24 cellular contexts compared by ENCODE assay signal in the genomic region with DNA sequence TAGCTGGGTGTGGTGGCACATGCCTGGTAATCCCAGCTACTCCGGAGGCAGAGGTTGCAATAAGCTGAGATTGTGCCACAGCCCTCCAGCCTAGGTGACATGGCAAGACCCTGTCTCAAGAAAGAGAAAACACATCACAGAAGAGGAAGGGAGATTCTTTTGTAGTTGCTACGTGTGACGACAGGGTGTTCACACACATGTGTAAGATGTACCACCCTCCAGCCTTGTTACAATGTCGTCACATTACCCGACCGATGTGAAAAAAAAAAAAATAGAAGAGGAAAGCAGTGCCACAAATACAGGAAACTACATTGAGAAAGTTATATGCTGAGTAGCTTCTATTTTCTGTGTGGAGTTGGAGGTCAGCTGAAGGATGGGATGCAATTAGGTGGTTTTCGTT. TPM values are rescaled to one million over a fixed set of nuclear protein-coding genes. Genes with fewer than 3 reads are reported as not detected.
A peak's percentile ranks its signal among the peaks of the same experiment; 100 is the strongest.
DNase-seq lines count a peak whose midpoint lies in the region; ATAC-seq, FAIRE-seq and TF ChIP-seq lines count a peak whose summit lies in the region.
"Had no signal": no experiment of that assay in that cellular context is flagged by ENCODE, and none has a peak within 500 bp of the region (broad histone marks: within the 10 kb centered on the region; RNA-seq: fewer than 3 reads in every experiment).

No MANE protein-coding gene starts in this region.

- H3K4me3 ChIP-seq in endothelial cell of umbilical vein (replicated peaks in 1 of 3; ENCODE audit: insufficient read depth in 1 of 3, low read depth in 1 of 3, low read length in 3 of 3), result no peak overlapping the region
- no peak overlapping the region for H3K4me3 ChIP-seq in spleen
- no peak overlapping the region for H3K4me3 ChIP-seq in neuronal stem cell (ENCODE audit: low read length in 2 of 2)
- H3K4me3 ChIP-seq: esophagus squamous epithelium, neural progenitor cell, prostate gland had no signal

- no TSS peak for BruUV-seq in endothelial cell of umbilical vein (replicated peaks; lab: Mats Ljungman, UMichigan)

- H3K27ac ChIP-seq in endothelial cell of umbilical vein (ENCODE audit: insufficient read depth, low read depth, low read length), result no peak overlapping the region
- H3K27ac ChIP-seq in spleen, result peak overlapping the region in 5 of 8 donors; percentile 9 to 65 (median 47)
- no peak overlapping the region for H3K27ac ChIP-seq in neuronal stem cell (replicated peaks; ENCODE audit: low read length)
- H3K27ac ChIP-seq: esophagus squamous epithelium, neural progenitor cell, prostate gland had no signal

- no peak for ATAC-seq in activated naive CD8-positive, alpha-beta T cell treated with anti-CD3 and anti-CD28 coated beads, Interleukin-2, amount 50 U/mL, for 24 hours
- ATAC-seq in GM18498 (IDR thresholded peaks at IDR 0.05; ENCODE audit: unreplicated experiment), result no peak
- ATAC-seq: left ventricle myocardium superior had no signal

- H3K36me3 Mint-ChIP-seq in activated naive CD8-positive, alpha-beta T cell, result peaks cover 15% of the 10 kb centered on the region
- H3K36me3 Mint-ChIP-seq in activated naive CD8-positive, alpha-beta T cell treated with anti-CD3 and anti-CD28 coated beads, Interleukin-2, amount 50 U/mL, for 24 hours (ENCODE audit: low read depth), result peaks cover 42% of the 10 kb centered on the region

- dilution Hi-C loops in endothelial cell of umbilical vein (cut with MboI; ENCODE audit: extremely low pct_ligation_motif_present, low sequenced_read_pairs), result no loop called here

- H3K14ac ChIP-seq in neuronal stem cell (ENCODE audit: low read length), result no peak overlapping the region

- H3K27me3 ChIP-seq in endothelial cell of umbilical vein (ENCODE audit: control insufficient read depth in 2 of 2, insufficient read depth in 2 of 2, low read length in 2 of 2) (no peaks in the 10 kb centered on the region), spleen (replicated peaks in 1 of 7) (no peaks in the 10 kb centered on the region), neuronal stem cell (ENCODE audit: control insufficient read depth in 3 of 3, insufficient read depth in 3 of 3, low read depth in 1 of 3, low read length in 3 of 3) (no peaks in the 10 kb centered on the region)
- H3K27me3 ChIP-seq: esophagus squamous epithelium, neural progenitor cell had no signal

- no peaks in the 10 kb centered on the region for H3K9me1 ChIP-seq in endothelial cell of umbilical vein (replicated peaks; ENCODE audit: control insufficient read depth, extremely low read depth, insufficient read depth, low read length)

- no peak overlapping the region for H2AFZ ChIP-seq in endothelial cell of umbilical vein (ENCODE audit: low read depth, low read length)
- no peak overlapping the region for H2AFZ ChIP-seq in neuronal stem cell (ENCODE audit: low read length)
- H2AFZ ChIP-seq: neural progenitor cell had no signal

- H3K36me3 ChIP-seq in endothelial cell of umbilical vein (ENCODE audit: control insufficient read depth in 2 of 2, extremely low read depth in 1 of 2, insufficient read depth in 2 of 2, low read length in 2 of 2) (peaks cover 0 to 2% of the 10 kb centered on the region in 2 experiments), spleen (peaks cover 0 to 61% (median 8%) of the 10 kb centered on the region in 6 donors), neuronal stem cell (replicated peaks in 1 of 2; ENCODE audit: control insufficient read depth in 2 of 2, insufficient read depth in 2 of 2, low read length in 2 of 2) (peaks cover 6 to 73% of the 10 kb centered on the region in 2 donors)
- H3K36me3 ChIP-seq: neural progenitor cell, prostate gland had no signal

- H4K91ac ChIP-seq in neuronal stem cell (ENCODE audit: low read depth, low read length, poor library complexity), result no peak overlapping the region

- H2BK12ac ChIP-seq in neuronal stem cell (ENCODE audit: low read length), result no peak overlapping the region

- no peak overlapping the region for H3K4ac ChIP-seq in neuronal stem cell (ENCODE audit: low read length)

- H3K4me1 Mint-ChIP-seq in activated naive CD8-positive, alpha-beta T cell (ENCODE audit: low read depth), result peaks cover 51% of the 10 kb centered on the region
- H3K4me1 Mint-ChIP-seq in activated naive CD8-positive, alpha-beta T cell treated with anti-CD3 and anti-CD28 coated beads, Interleukin-2, amount 50 U/mL, for 24 hours, result peaks cover 36% of the 10 kb centered on the region
- H3K4me1 Mint-ChIP-seq: neural progenitor cell had no signal

- no peak overlapping the region for H2AK5ac ChIP-seq in neuronal stem cell (ENCODE audit: low read depth, low read length)

- peaks cover 4% of the 10 kb centered on the region for H3K4me1 ChIP-seq in endothelial cell of umbilical vein (ENCODE audit: control insufficient read depth, extremely low read depth, insufficient read depth, low read length)
- peaks cover 0 to 63% (median 23%) of the 10 kb centered on the region in 6 donors for H3K4me1 ChIP-seq in spleen
- no peaks in the 10 kb centered on the region for H3K4me1 ChIP-seq in neuronal stem cell (ENCODE audit: control insufficient read depth in 2 of 2, insufficient read depth in 1 of 2, low read depth in 1 of 2, low read length in 2 of 2)
- H3K4me1 ChIP-seq: neural progenitor cell, prostate gland had no signal

- H2BK15ac ChIP-seq in neuronal stem cell (ENCODE audit: low read length), result no peak overlapping the region

- no peak overlapping the region for H2BK120ac ChIP-seq in neuronal stem cell (ENCODE audit: low read depth, low read length)

- H3K27ac Mint-ChIP-seq in activated naive CD8-positive, alpha-beta T cell, result peak overlapping the region; percentile 43
- no peak overlapping the region for H3K27ac Mint-ChIP-seq in activated naive CD8-positive, alpha-beta T cell treated with anti-CD3 and anti-CD28 coated beads, Interleukin-2, amount 50 U/mL, for 24 hours
- H3K27ac Mint-ChIP-seq: neural progenitor cell, type B pancreatic cell had no signal

- no peak overlapping the region for H3K23ac ChIP-seq in neuronal stem cell (ENCODE audit: low read depth, low read length, poor library complexity)

- H3K79me2 ChIP-seq in endothelial cell of umbilical vein (ENCODE audit: control insufficient read depth, insufficient read depth, low read length), result peaks cover 88% of the 10 kb centered on the region

- H3K18ac ChIP-seq in neuronal stem cell (ENCODE audit: low read length), result no peak overlapping the region

- WGBS in spleen, 5 donors, result 38 to 57% (median 41%) methylated on average over 7 of the region's 7 CpGs
- no CpG with 5 or more reads among the region's 7 CpGs for WGBS in neuronal stem cell (ENCODE audit: extremely low coverage in 2 of 2, insufficient read length in 2 of 2, insufficient replicate concordance in 1 of 2), 2 donors

- FAIRE-seq in endothelial cell of umbilical vein (lab: Jason Lieb, UNC), result no peak
- FAIRE-seq: frontal cortex had no signal

- POLR2A ChIA-PET in endothelial cell of umbilical vein (lab: Charles Lee), result no interaction called here

- H4K20me1 ChIP-seq in endothelial cell of umbilical vein (replicated peaks; ENCODE audit: control insufficient read depth, extremely low read depth, insufficient read depth, low read length), result peaks cover 10% of the 10 kb centered on the region

- no peaks in the 10 kb centered on the region for H3K27me3 Mint-ChIP-seq in activated naive CD8-positive, alpha-beta T cell
- no peaks in the 10 kb centered on the region for H3K27me3 Mint-ChIP-seq in activated naive CD8-positive, alpha-beta T cell treated with anti-CD3 and anti-CD28 coated beads, Interleukin-2, amount 50 U/mL, for 24 hours
- H3K27me3 Mint-ChIP-seq: type B pancreatic cell had no signal

- intact Hi-C loops in endothelial cell of umbilical vein (cut with micrococcal nuclease), result no loop called here
- intact Hi-C loops in spleen (cut with DNase I; ENCODE audit: low total_unique reads), result no loop called here

- H3K4me3 Mint-ChIP-seq in activated naive CD8-positive, alpha-beta T cell, result no peak overlapping the region
- no peak overlapping the region for H3K4me3 Mint-ChIP-seq in activated naive CD8-positive, alpha-beta T cell treated with anti-CD3 and anti-CD28 coated beads, Interleukin-2, amount 50 U/mL, for 24 hours
- H3K4me3 Mint-ChIP-seq: activated T-helper 1 cell treated with anti-CD3 and anti-CD28 coated beads, Interleukin-12 subunit alpha, Interleukin-12 subunit beta, Interleukin-2, Interleukin-4 antibody, amounts not matched to agents 30 ng/mL and 10 ng/mL and 1 ng/mL, durations not matched to agents 14 hours and 24 hours and 36 hours; neural progenitor cell; type B pancreatic cell had no signal

- H3K9me3 ChIP-seq in endothelial cell of umbilical vein (replicated peaks; ENCODE audit: control insufficient read depth, insufficient read depth, low read length) (no peaks in the 10 kb centered on the region), spleen (peaks cover 0 to 9% (median 0%) of the 10 kb centered on the region in 8 donors), neuronal stem cell (replicated peaks in 1 of 2; ENCODE audit: control insufficient read depth in 2 of 2, insufficient read depth in 1 of 2, low read depth in 1 of 2, low read length in 2 of 2) (peaks cover 4 to 9% of the 10 kb centered on the region in 2 donors)
- H3K9me3 ChIP-seq: esophagus squamous epithelium, prostate gland had no signal

- CTCF ChIA-PET in endothelial cell of umbilical vein (lab: Charles Lee), result interaction anchor here (1.6 kb wide), 1 partner anchor 131 kb away, joined by 5 read pairs; no protein-coding TSS in a partner anchor

- H4K8ac ChIP-seq in neuronal stem cell (ENCODE audit: low read depth, low read length), result no peak overlapping the region

- H2BK5ac ChIP-seq in neuronal stem cell (ENCODE audit: low read length), result no peak overlapping the region

- DNase-seq in activated naive CD8-positive, alpha-beta T cell treated with anti-CD3 and anti-CD28 coated beads, Interleukin-2, amount 50 U/mL, for 24 hours, result no peak
- DNase-seq in NCI-H69 (lab: John Stamatoyannopoulos, UW) (peak; percentile 8), endothelial cell of umbilical vein (ENCODE audit: low read depth, low spot score) (peak; percentile 5), spleen (no peak), Kasumi-1 (lab: John Stamatoyannopoulos, UW) (no peak), neuronal stem cell (ENCODE audit: low spot score) (no peak)
- DNase-seq: effector CD8-positive, alpha-beta T cell; esophagus squamous epithelium; hypothalamus; islet precursor cell; left ventricle myocardium superior; MM.1S; NCI-H1436; NCI-H510A treated with DMSO at 0.1 percent for 48 hours; NK-92 treated with Interleukin-12 subunit alpha and Interleukin-12 subunit beta, amount 100 ng/mL, for 24 hours; SHP77; T-helper 9 cell had no signal

- TF ChIP-seq POLR2A in endothelial cell of umbilical vein (IDR thresholded peaks at IDR 0.05; ENCODE audit: low read depth, low read length) (no peak), spleen (IDR thresholded peaks at IDR 0.05) (no peak)

- no peaks in the 10 kb centered on the region for H3K9me3 Mint-ChIP-seq in activated naive CD8-positive, alpha-beta T cell (ENCODE audit: low read depth)
- peaks cover 8% of the 10 kb centered on the region for H3K9me3 Mint-ChIP-seq in activated naive CD8-positive, alpha-beta T cell treated with anti-CD3 and anti-CD28 coated beads, Interleukin-2, amount 50 U/mL, for 24 hours

- H3K4me2 ChIP-seq in endothelial cell of umbilical vein (ENCODE audit: insufficient read depth, low read length) (no peak overlapping the region), neuronal stem cell (ENCODE audit: insufficient read depth, low read length, poor library complexity, severe bottlenecking) (no peak overlapping the region)
- H3K4me2 ChIP-seq: neural progenitor cell had no signal

- no peak overlapping the region for H3K9ac ChIP-seq in endothelial cell of umbilical vein (replicated peaks; ENCODE audit: extremely low read depth, insufficient read depth, low read length)
- H3K9ac ChIP-seq in neuronal stem cell (ENCODE audit: low read depth, low read length, poor library complexity), result no peak overlapping the region
- H3K9ac ChIP-seq: neural progenitor cell had no signal

- TF ChIP-seq CTCF in endothelial cell of umbilical vein (IDR thresholded peaks at IDR 0.05; ENCODE audit: extremely low read depth in 1 of 2, insufficient read depth in 1 of 2, low read depth in 1 of 2, low read length in 2 of 2), result no peak
- TF ChIP-seq CTCF in spleen (IDR thresholded peaks at IDR 0.05 in 8 of 11, conservative IDR thresholded peaks at IDR 0.05 in 3 of 11), result no peak

- H3K79me1 ChIP-seq in neuronal stem cell (ENCODE audit: low read depth, low read length), result peaks cover 2% of the 10 kb centered on the region

RNA-seq across cellular contexts. Expression of gene CLUH, which starts 56.0 kb away (rescaled TPM):
- total RNA-seq in endothelial cell of umbilical vein, result 66.2 and 80.7 TPM in 2 replicates
- 33.8 and 49.8 TPM in 2 replicates for polyA plus RNA-seq in endothelial cell of umbilical vein
- 22.6 and 29.9 TPM in 2 replicates for polyA plus RNA-seq in endothelial cell of umbilical vein (2011; cell fraction: cytosol; rRNA removed)
- 168 and 174 TPM in 2 replicates for polyA plus RNA-seq in endothelial cell of umbilical vein (2011; cell fraction: nucleus; rRNA removed)
- polyA plus RNA-seq in endothelial cell of umbilical vein (2012), result 65.8 and 67.4 TPM in 2 replicates
- polyA minus RNA-seq in endothelial cell of umbilical vein, result 29.4 and 30.1 TPM in 2 replicates
- polyA minus RNA-seq in endothelial cell of umbilical vein (2011; cell fraction: cytosol; rRNA and poly(A)+ RNA removed), result 36.4 TPM
- 26.1 and 50.0 TPM in 2 replicates for polyA minus RNA-seq in endothelial cell of umbilical vein (2011; cell fraction: nucleus; rRNA and poly(A)+ RNA removed)
- total RNA-seq in spleen, result 10 to 100 TPM; 37.9 to 82.6 (median 51.1) TPM
- 10 to 100 TPM; 14.3 to 48.7 (median 26.5) TPM for polyA plus RNA-seq in spleen
- polyA plus RNA-seq in neuronal stem cell (2013, experiment 1 of 2), result 15.4 TPM
- polyA plus RNA-seq in neuronal stem cell (2013, experiment 2 of 2), result 13.9 TPM

Comparison
In these comparisons a context has a peak if more than half of its experiments do, and no peak if none do; other contexts are left out.
1. DNase-seq: peak in NCI-H69 (single experiment) and endothelial cell of umbilical vein (single experiment); none in activated naive CD8-positive, alpha-beta T cell treated with anti-CD3 and anti-CD28 coated beads, Interleukin-2, amount 50 U/mL, for 24 hours (single experiment), spleen (single experiment), Kasumi-1 (0 of 2) and neuronal stem cell (single experiment).
2. H3K27ac ChIP-seq: peak in spleen (5 of 8); none in endothelial cell of umbilical vein (single experiment) and neuronal stem cell (single experiment).